1 cellular context compared by ENCODE assay signal in genomic region chr14:22761734-22762133, GRCh38.
TF ChIP-seq lines count a peak whose summit lies in the region.

No MANE protein-coding gene starts in this region.

TF ChIP-seq in HepG2, 621 proteins besides CTCF, POLR2A, EP300 and RAD21 (continued from another document):
- TF ChIP-seq CBX2 (IDR thresholded peaks at IDR 0.05; ENCODE audit: low read depth, low read length) = no peak
- no peak for TF ChIP-seq CBX2 (CRISPR knock-in tag; IDR thresholded peaks at IDR 0.05; ENCODE audit: low read depth)
- no peak for TF ChIP-seq ZNF574 (CRISPR knock-in tag; IDR thresholded peaks at IDR 0.05)
- no peak for TF ChIP-seq NR2C2 (CRISPR knock-in tag; IDR thresholded peaks at IDR 0.05; ENCODE audit: borderline replicate concordance)
- TF ChIP-seq ZNF17 (CRISPR knock-in tag; IDR thresholded peaks at IDR 0.05) = no peak
